ENCODE assay signal across 23 cellular contexts in genomic region chr15:69200773-69201745, GRCh38. TPM values are rescaled to one million over a fixed set of nuclear protein-coding genes. Genes with fewer than 3 reads are reported as not detected.
DNase-seq lines count a peak whose midpoint lies in the region; ATAC-seq and TF ChIP-seq lines count a peak whose summit lies in the region.
"Had no signal": no experiment of that assay in that cellular context is flagged by ENCODE, and none has a peak within 500 bp of the region (broad histone marks: within the 10 kb centered on the region; RNA-seq: fewer than 3 reads in every experiment).

No MANE protein-coding gene starts in this region.

- CTCF ChIA-PET in WTC11 (lab: Charles Lee): interaction anchor here (0.7 to 1.7 kb wide), 2 partner anchors 11 to 13 kb away, joined by 3 to 5 read pairs; no protein-coding TSS in a partner anchor
- CTCF ChIA-PET in SK-N-SH (lab: Yijun Ruan, JAX): interaction anchor here (0.7 to 1.3 kb wide), 2 partner anchors 40 to 142 kb away, joined by 3 to 4 read pairs; partner anchors contain the start of gene GLCE

- H3K27ac ChIP-seq in lung (ENCODE audit: low read depth in 1 of 2, low read length in 1 of 2) (no peak overlapping the region), temporal lobe (ENCODE audit: low read depth, low read length) (peak overlapping the region; percentile 47), SK-N-SH (ENCODE audit: low read depth in 2 of 2, low read length in 1 of 2) (no peak overlapping the region)
- H3K27ac ChIP-seq: right atrium auricular region, VCaP had no signal

- no peak for ATAC-seq in WTC11
- ATAC-seq in lung (ENCODE audit: insufficient read depth, low FRiP score): peak; percentile 56

- no peak overlapping the region for H3K4me3 Mint-ChIP-seq in WTC11
- H3K4me3 Mint-ChIP-seq: activated naive CD8-positive, alpha-beta T cell treated with anti-CD3 and anti-CD28 coated beads for 36 hours; CD4-positive, alpha-beta T cell; naive B cell had no signal

- TF ChIP-seq CTCF in WTC11 (IDR thresholded peaks at IDR 0.05): no peak
- no peak for TF ChIP-seq CTCF in lung (IDR thresholded peaks at IDR 0.05; ENCODE audit: control extremely low read depth, extremely low read depth)
- no peak for TF ChIP-seq CTCF in SK-N-SH (IDR thresholded peaks at IDR 0.05)

- TF ChIP-seq RAD21 in SK-N-SH (IDR thresholded peaks at IDR 0.05; ENCODE audit: low read length): no peak

- DNase-seq in LoVo (ENCODE audit: low spot score) (peak; percentile 72), WTC11 (ENCODE audit: low spot score) (no peak), lung (ENCODE audit: low spot score) (peak; percentile 71), SW480 (ENCODE audit: low spot score) (no peak), NCI-H2081 treated with DMSO at 0.1 percent for 48 hours (lab: John Stamatoyannopoulos, UW) (no peak), SK-N-SH (no peak)
- DNase-seq: activated CD8-positive, alpha-beta memory T cell treated with anti-CD3 and anti-CD28 coated beads, Interleukin-2, amount 50 U/mL, for 4 hours; activated naive CD8-positive, alpha-beta T cell treated with anti-CD3 and anti-CD28 coated beads for 36 hours; CD4-positive, alpha-beta T cell; cerebellar nuclear complex; effector CD8-positive, alpha-beta T cell; GDM1; hippocampal formation; mammary epithelial cell; MM.1S; naive B cell; NCI-H146; T-helper 2 cell had no signal

- H4K20me1 ChIP-seq in SK-N-SH (ENCODE audit: insufficient read depth): no peaks in the 10 kb centered on the region

- H3K27me3 ChIP-seq in lung (ENCODE audit: control insufficient read depth, insufficient read depth): no peaks in the 10 kb centered on the region
- no peaks in the 10 kb centered on the region for H3K27me3 ChIP-seq in SK-N-SH (ENCODE audit: insufficient read depth)
- H3K27me3 ChIP-seq: Peyer's patch, right atrium auricular region had no signal

- WGBS in lung, 2 donors: 56 to 77% methylated on average over 1 of the region's 1 CpG
- WGBS in SK-N-SH (ENCODE audit: low lambda C conversion rate): 61% methylated on average over 1 of the region's 1 CpG

- 0 out of 2 replicates have a peak, but pooled peaks cover 4% of the 10 kb centered on the region for H3K9me2 ChIP-seq in SK-N-SH

- TF ChIP-seq EP300 in SK-N-SH (IDR thresholded peaks at IDR 0.05; ENCODE audit: borderline replicate concordance in 1 of 2, low read depth in 1 of 2, low read length in 1 of 2): no peak

- H3K27ac Mint-ChIP-seq in WTC11: peak overlapping the region; percentile 6; the same call in 1 of the 2 replicates
- H3K27ac Mint-ChIP-seq: activated naive CD8-positive, alpha-beta T cell treated with anti-CD3 and anti-CD28 coated beads for 36 hours; activated T-helper 2 cell treated with anti-CD3 and anti-CD28 coated beads, Interferon-gamma antibody, Interleukin-2, Interleukin-4, amounts not matched to agents 10 μg/mL and 5 μg/mL and 100 μg/mL, durations not matched to agents 14 hours and 24 hours and 36 hours; CD4-positive, alpha-beta T cell had no signal

- peaks cover 0 to 6% of the 10 kb centered on the region in 2 donors for H3K36me3 ChIP-seq in lung (ENCODE audit: control insufficient read depth in 2 of 2, insufficient read depth in 2 of 2, low read length in 2 of 2)
- H3K36me3 ChIP-seq in SK-N-SH (replicated peaks in 1 of 2; ENCODE audit: control insufficient read depth in 1 of 2, insufficient read depth in 2 of 2, low read length in 1 of 2): peaks cover 5 to 11% of the 10 kb centered on the region in 2 experiments
- H3K36me3 ChIP-seq: right atrium auricular region had no signal

- no peaks in the 10 kb centered on the region for H3K27me3 Mint-ChIP-seq in WTC11 (ENCODE audit: low read depth)
- H3K27me3 Mint-ChIP-seq: activated naive CD8-positive, alpha-beta T cell treated with anti-CD3 and anti-CD28 coated beads for 36 hours; CD4-positive, alpha-beta T cell; naive B cell had no signal

- POLR2A ChIA-PET in WTC11 (lab: Charles Lee) (interaction anchor here (1.1 kb wide), 1 partner anchor 25 kb away, joined by 6 read pairs; no protein-coding TSS in a partner anchor), SK-N-SH (lab: Yijun Ruan, JAX) (no interaction called here)

- H3K4me2 ChIP-seq in SK-N-SH: no peak overlapping the region

- H3K9me3 ChIP-seq in lung (ENCODE audit: control insufficient read depth in 2 of 2, insufficient read depth in 1 of 2, low read length in 1 of 2) (no peaks in the 10 kb centered on the region), SK-N-SH (no peaks in the 10 kb centered on the region)
- H3K9me3 ChIP-seq: Peyer's patch, right atrium auricular region had no signal

- H3K4me1 ChIP-seq in lung (ENCODE audit: control insufficient read depth in 2 of 2, insufficient read depth in 2 of 2, low read length in 2 of 2) (peaks cover 0 to under 1% of the 10 kb centered on the region in 2 donors), SK-N-SH (ENCODE audit: control insufficient read depth in 1 of 2, insufficient read depth in 2 of 2, low read depth in 1 of 2, low read length in 1 of 2) (no peaks in the 10 kb centered on the region)
- H3K4me1 ChIP-seq: Peyer's patch, right atrium auricular region had no signal

- no peaks in the 10 kb centered on the region for H3K9me3 Mint-ChIP-seq in WTC11
- H3K9me3 Mint-ChIP-seq: activated naive CD8-positive, alpha-beta T cell treated with anti-CD3 and anti-CD28 coated beads for 36 hours; activated T-helper 2 cell treated with anti-CD3 and anti-CD28 coated beads, Interferon-gamma antibody, Interleukin-2, Interleukin-4, amounts not matched to agents 10 μg/mL and 5 μg/mL and 100 μg/mL, durations not matched to agents 14 hours and 24 hours and 36 hours; CD4-positive, alpha-beta T cell had no signal

- H3F3A ChIP-seq in SK-N-SH (replicated peaks; ENCODE audit: insufficient read depth): no peaks in the 10 kb centered on the region

- H2AFZ ChIP-seq in SK-N-SH (ENCODE audit: low read depth): no peak overlapping the region

- peaks cover 22% of the 10 kb centered on the region for H3K4me1 Mint-ChIP-seq in WTC11
- H3K4me1 Mint-ChIP-seq: activated naive CD8-positive, alpha-beta T cell treated with anti-CD3 and anti-CD28 coated beads for 36 hours had no signal

- H3K4me3 ChIP-seq in lung (no peak overlapping the region), SK-N-SH (ENCODE audit: low read depth in 2 of 2, low read length in 1 of 2) (no peak overlapping the region)
- H3K4me3 ChIP-seq: Peyer's patch, right atrium auricular region had no signal

- H3K9ac ChIP-seq in SK-N-SH: no peak overlapping the region

- 0 out of 2 replicates have a peak, but pooled peaks cover under 1% of the 10 kb centered on the region for H3K79me2 ChIP-seq in SK-N-SH (ENCODE audit: insufficient read depth)

- peaks cover 9% of the 10 kb centered on the region; the same call in 1 of the 2 replicates for H3K36me3 Mint-ChIP-seq in WTC11

TF ChIP-seq in WTC11, 78 proteins besides CTCF, POLR2A, EP300 and RAD21 (continues in another document):
- no peak for TF ChIP-seq PRRX2 (CRISPR knock-in tag; IDR thresholded peaks at IDR 0.05)
- TF ChIP-seq, protein P1, sequence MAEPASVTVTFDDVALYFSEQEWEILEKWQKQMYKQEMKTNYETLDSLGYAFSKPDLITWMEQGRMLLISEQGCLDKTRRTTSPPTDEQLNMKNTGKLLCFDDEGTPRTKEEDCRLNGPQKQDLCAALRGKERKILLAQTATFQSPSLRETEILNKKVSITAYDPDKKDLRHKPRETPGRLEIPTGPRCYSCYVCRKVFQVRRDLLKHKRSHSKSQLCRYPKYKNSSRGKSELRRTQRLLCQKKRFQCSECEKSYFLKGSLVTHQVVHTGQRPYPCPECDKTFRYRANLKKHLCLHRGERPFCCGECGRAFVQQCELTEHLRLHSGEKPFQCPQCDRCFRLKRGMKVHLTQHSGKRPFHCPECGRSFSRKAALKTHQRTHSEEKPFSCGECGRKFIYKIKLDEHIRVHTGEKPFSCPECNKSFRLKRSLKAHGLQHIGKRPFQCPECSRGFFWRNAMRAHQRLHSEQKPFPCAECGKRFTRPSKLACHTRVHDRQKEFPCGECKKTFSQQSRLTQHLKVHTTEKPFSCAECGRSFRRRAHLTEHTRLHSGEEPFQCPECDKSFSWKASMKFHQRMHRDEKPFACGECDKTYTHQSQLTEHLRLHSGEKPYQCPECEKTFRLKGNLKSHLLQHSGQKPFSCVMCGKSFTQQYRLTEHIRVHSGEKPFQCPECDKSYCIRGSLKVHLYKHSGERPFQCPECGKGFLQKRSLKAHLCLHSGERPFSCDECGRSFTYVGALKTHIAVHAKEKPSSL (CRISPR knock-in tag; conservative IDR thresholded peaks at IDR 0.05): no peak
- TF ChIP-seq SMAD3 (CRISPR knock-in tag; IDR thresholded peaks at IDR 0.05; ENCODE audit: borderline replicate concordance): no peak
- TF ChIP-seq ZNF138 (CRISPR knock-in tag; conservative IDR thresholded peaks at IDR 0.05): no peak

TF ChIP-seq in SK-N-SH, 30 proteins besides CTCF, POLR2A, EP300 and RAD21:
- no peak for TF ChIP-seq SIN3A (IDR thresholded peaks at IDR 0.05; ENCODE audit: borderline replicate concordance, low read depth, low read length)
- TF ChIP-seq TEAD4 (IDR thresholded peaks at IDR 0.05; ENCODE audit: borderline replicate concordance, insufficient read depth): no peak
- TF ChIP-seq, protein P2, sequence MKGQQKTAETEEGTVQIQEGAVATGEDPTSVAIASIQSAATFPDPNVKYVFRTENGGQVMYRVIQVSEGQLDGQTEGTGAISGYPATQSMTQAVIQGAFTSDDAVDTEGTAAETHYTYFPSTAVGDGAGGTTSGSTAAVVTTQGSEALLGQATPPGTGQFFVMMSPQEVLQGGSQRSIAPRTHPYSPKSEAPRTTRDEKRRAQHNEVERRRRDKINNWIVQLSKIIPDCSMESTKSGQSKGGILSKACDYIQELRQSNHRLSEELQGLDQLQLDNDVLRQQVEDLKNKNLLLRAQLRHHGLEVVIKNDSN (IDR thresholded peaks at IDR 0.05; ENCODE audit: borderline replicate concordance, low read depth): no peak
- TF ChIP-seq POLR2AphosphoS5 (IDR thresholded peaks at IDR 0.05; ENCODE audit: low read depth, low read length): no peak
- TF ChIP-seq FOSL2 (IDR thresholded peaks at IDR 0.05; ENCODE audit: borderline replicate concordance, low read depth): no peak
- TF ChIP-seq GATA2 (CRISPR knock-in tag; IDR thresholded peaks at IDR 0.05): no peak
- no peak for TF ChIP-seq RXRA (IDR thresholded peaks at IDR 0.05; ENCODE audit: borderline replicate concordance, low read depth)
- no peak for TF ChIP-seq NFIC (IDR thresholded peaks at IDR 0.05; ENCODE audit: borderline replicate concordance)

RNA-seq across cellular contexts. Expression of gene GLCE, which starts 40.6 kb away (rescaled TPM):
- total RNA-seq in WTC11 (2021) (10.7 to 12.5 TPM (median 11.3 TPM) in 3 replicates), lung (10 to 100 TPM; 21.1 to 76.7 TPM), temporal lobe (52.9 TPM)
- polyA plus RNA-seq in lung (10 to 100 TPM; 13.5 to 14.8 TPM), SK-N-SH (2012; rRNA removed) (19.5 and 25.0 TPM in 2 replicates)
- polyA plus RNA-seq in SK-N-SH (2012; cell fraction: cytosol; rRNA removed): 28.0 and 29.3 TPM in 2 replicates
- 7.7 and 17.4 TPM in 2 replicates for polyA plus RNA-seq in SK-N-SH (2012; cell fraction: nucleus; rRNA removed)

Comparison
In these comparisons a context has a peak if more than half of its experiments do, and no peak if none do; other contexts are left out.
1. DNase-seq: peak in LoVo (single experiment) and lung (single experiment); none in WTC11 (single experiment), SW480 (single experiment), NCI-H2081 treated with DMSO at 0.1 percent for 48 hours (single experiment) and SK-N-SH (single experiment).